ENCODE assay signal across 8 cellular contexts in genomic region chr20:48921168-48921882, GRCh38. TPM values are rescaled to one million over a fixed set of nuclear protein-coding genes. Genes with fewer than 3 reads are reported as not detected.
DNase-seq lines count a peak whose midpoint lies in the region; ATAC-seq and TF ChIP-seq lines count a peak whose summit lies in the region.

ARFGEF2 (plus strand) TSS chr20:48921711; CDS start chr20:48921890, 179 bp downstream.

- no peaks in the 10 kb centered on the region for H3K36me3 ChIP-seq in Loucy (ENCODE audit: insufficient read depth, low read length)

- no peaks in the 10 kb centered on the region for H3K9me3 ChIP-seq in Loucy (ENCODE audit: insufficient read depth, low read depth, low read length)

- peak within 1 kb of the TSS; percentile 97 for H3K9ac ChIP-seq in Loucy (ENCODE audit: low read depth, low read length, poor library complexity, severe bottlenecking)

- peaks cover 7% of the 10 kb centered on the region for H3K27me3 Mint-ChIP-seq in nephron (ENCODE audit: low read depth)

- H4K20me1 ChIP-seq in Loucy (ENCODE audit: insufficient read depth, low read length, poor library complexity, severe bottlenecking), result peaks cover 22% of the 10 kb centered on the region

- H3K4me3 ChIP-seq in Loucy (ENCODE audit: low read length, poor library complexity, severe bottlenecking), result peak within 1 kb of the TSS; percentile 100
- peak within 1 kb of the TSS; percentile 92 for H3K4me3 ChIP-seq in fibroblast of pulmonary artery (replicated peaks; ENCODE audit: low read depth, low read length)

- peak within 1 kb of the TSS; percentile 92 to 98 (median 95) for H3K4me3 Mint-ChIP-seq in nephron

- H2AFZ ChIP-seq in Loucy (ENCODE audit: low read length), result peak within 1 kb of the TSS; percentile 97

- H3K79me2 ChIP-seq in Loucy (ENCODE audit: insufficient read depth, low read length), result peaks cover 49% of the 10 kb centered on the region

- peaks cover 39% of the 10 kb centered on the region for H3K4me1 ChIP-seq in Loucy (ENCODE audit: insufficient read depth, low read length, poor library complexity, severe bottlenecking)

- no peaks in the 10 kb centered on the region for H3K9me3 Mint-ChIP-seq in nephron

- H3K27ac Mint-ChIP-seq in nephron, result peak within 1 kb of the TSS; percentile 80 to 95 (median 93)

- DNase-seq in EH (ENCODE audit: low read depth) (peak; percentile 89), H4 (ENCODE audit: low spot score) (peak; percentile 86), SHP77 (lab: John Stamatoyannopoulos, UW) (peak; percentile 80 to 90), fibroblast of pulmonary artery (ENCODE audit: low read depth) (peak; percentile 90)
- DNase-seq in activated effector memory CD4-positive, alpha-beta T cell treated with Interleukin-2 at 50 U/mL for 16 hours, result peak; percentile 89
- peak; percentile 96 for DNase-seq in stimulated activated naive CD8-positive, alpha-beta T cell treated with anti-CD3 and anti-CD28 coated beads, Interleukin-15, Interleukin-2, amounts not matched to agents 100 U/mL and 50 U/mL, for 24 hours

- no peak for TF ChIP-seq CTCF in Loucy (conservative IDR thresholded peaks at IDR 0.05; ENCODE audit: low read length)
- no peak for TF ChIP-seq CTCF in fibroblast of pulmonary artery (IDR thresholded peaks at IDR 0.05; ENCODE audit: low read length, missing control alignments)
- TF ChIP-seq CTCF in nephron (IDR thresholded peaks at IDR 0.05; ENCODE audit: unreplicated experiment in 3 of 3), result no peak

- no peaks in the 10 kb centered on the region for H3K27me3 ChIP-seq in Loucy (ENCODE audit: insufficient read depth, low read length, poor library complexity, severe bottlenecking)

- H3K36me3 Mint-ChIP-seq in nephron (ENCODE audit: low read depth), result no peaks in the 10 kb centered on the region

- no peaks in the 10 kb centered on the region for H3K9me2 ChIP-seq in Loucy (replicated peaks; ENCODE audit: low read depth, low read length)

- peak within 1 kb of the TSS; percentile 99 for H3K4me2 ChIP-seq in Loucy (ENCODE audit: low read depth, low read length, poor library complexity, severe bottlenecking)

- ATAC-seq in stimulated activated naive CD8-positive, alpha-beta T cell treated with anti-CD3 and anti-CD28 coated beads, Interleukin-15, Interleukin-2, amounts not matched to agents 100 U/mL and 50 U/mL, for 24 hours, result peak; percentile 92

- H3K4me1 Mint-ChIP-seq in nephron, result peaks cover 20% of the 10 kb centered on the region

- H3F3A ChIP-seq in Loucy (ENCODE audit: low read depth), result no peaks in the 10 kb centered on the region

RNA-seq across cellular contexts. Expression of gene ARFGEF2, which starts in this region (rescaled TPM):
- total RNA-seq in H4 (2014; rRNA removed; shearing (Covaris generic)), result 11.2 and 13.8 TPM in 2 replicates

Comparison
In these comparisons a context has a peak if more than half of its experiments do, and no peak if none do; other contexts are left out.
1. Peak in every context shown above with its lines: DNase-seq, ATAC-seq and H3K4me3 ChIP-seq.